Comparison of ENCODE assay signal across 12 cellular contexts in the genomic region with DNA sequence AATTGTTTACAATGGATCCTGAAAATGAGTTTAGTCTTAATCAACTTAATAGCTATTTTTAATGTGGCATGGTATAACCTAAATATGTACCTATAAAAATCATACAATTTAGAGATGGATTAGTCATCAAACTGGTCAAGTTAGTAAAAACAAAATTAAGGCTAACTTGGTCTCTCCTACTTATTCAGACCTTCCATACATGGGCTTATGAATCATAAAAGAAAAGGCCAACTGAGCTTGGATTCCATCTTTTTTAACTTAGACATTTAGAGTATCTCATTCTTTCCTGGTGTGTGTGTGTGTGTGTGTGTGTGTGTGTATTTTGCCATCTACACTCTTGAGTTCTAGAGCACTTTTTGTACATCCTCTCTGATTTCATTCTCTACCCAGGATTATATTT.
"Had no signal": no experiment of that assay in that cellular context is flagged by ENCODE, and none has a peak within 500 bp of the region (broad histone marks: within the 10 kb centered on the region; RNA-seq: fewer than 3 reads in every experiment).

No MANE protein-coding gene starts in this region.

- H3K4me1 ChIP-seq: neural progenitor cell, pancreas had no signal

- H3K4me1 Mint-ChIP-seq: activated naive CD4-positive, alpha-beta T cell treated with anti-CD3 and anti-CD28 coated beads, Interleukin-2, amount 50 U/mL, for 24 hours; stimulated activated naive B cell treated with anti-CD40 and anti-IgM and Interleukin-4, amounts not matched to agents 10 μg/mL and 1 μg/mL and 100 μg/mL, for 72 hours had no signal

- H3K9ac ChIP-seq: neural progenitor cell had no signal

- ATAC-seq: effector memory CD8-positive, alpha-beta T cell; pancreas; stimulated activated naive B cell treated with anti-CD40 and anti-IgM and Interleukin-4, amounts not matched to agents 10 μg/mL and 1 μg/mL and 100 μg/mL, for 72 hours had no signal

- H3K36me3 Mint-ChIP-seq: activated naive CD4-positive, alpha-beta T cell treated with anti-CD3 and anti-CD28 coated beads, Interleukin-2, amount 50 U/mL, for 24 hours; neural progenitor cell; stimulated activated naive B cell treated with anti-CD40 and anti-IgM and Interleukin-4, amounts not matched to agents 10 μg/mL and 1 μg/mL and 100 μg/mL, for 72 hours had no signal

- H3K4me3 ChIP-seq: neural progenitor cell, pancreas, SK-N-MC had no signal

- H2AFZ ChIP-seq: neural progenitor cell had no signal

- H3K27me3 Mint-ChIP-seq: stimulated activated naive B cell treated with anti-CD40 and anti-IgM and Interleukin-4, amounts not matched to agents 10 μg/mL and 1 μg/mL and 100 μg/mL, for 72 hours had no signal

- H3K4me2 ChIP-seq: neural progenitor cell had no signal

- FAIRE-seq: pancreas had no signal

- H3K27ac ChIP-seq: neural progenitor cell, pancreas, SK-N-MC had no signal

- H3K9me3 ChIP-seq: pancreas had no signal

- H3K9me3 Mint-ChIP-seq: activated naive CD4-positive, alpha-beta T cell treated with anti-CD3 and anti-CD28 coated beads, Interleukin-2, amount 50 U/mL, for 24 hours; neural progenitor cell; stimulated activated naive B cell treated with anti-CD40 and anti-IgM and Interleukin-4, amounts not matched to agents 10 μg/mL and 1 μg/mL and 100 μg/mL, for 72 hours had no signal

- H3K36me3 ChIP-seq: neural progenitor cell, pancreas had no signal

- DNase-seq: activated CD4-positive, alpha-beta T cell treated with anti-CD3 and anti-CD28 coated beads, Interleukin-2, amount 50 U/mL, for 1 hour; activated CD4-positive, CD25-positive, alpha-beta regulatory T cell; activated effector memory CD4-positive, alpha-beta T cell treated with Interleukin-2 at 50 U/mL for 16 hours; anterior cingulate cortex; dermis blood vessel endothelial cell; effector memory CD8-positive, alpha-beta T cell; pancreas; stimulated activated CD4-positive, alpha-beta T cell treated with anti-CD3 and anti-CD28 coated beads, Interleukin-2, amount 100 ng/mL, for 48 hours; stimulated activated naive B cell treated with anti-CD40 and anti-IgM and Interleukin-4, amounts not matched to agents 10 μg/mL and 1 μg/mL and 100 μg/mL, for 72 hours had no signal

- H3K27me3 ChIP-seq: neural progenitor cell, pancreas had no signal

- H3K27ac Mint-ChIP-seq: effector memory CD8-positive, alpha-beta T cell; neural progenitor cell; stimulated activated naive B cell treated with anti-CD40 and anti-IgM and Interleukin-4, amounts not matched to agents 10 μg/mL and 1 μg/mL and 100 μg/mL, for 72 hours had no signal

- H3K4me3 Mint-ChIP-seq: activated naive CD4-positive, alpha-beta T cell treated with anti-CD3 and anti-CD28 coated beads, Interleukin-2, amount 50 U/mL, for 24 hours; effector memory CD8-positive, alpha-beta T cell; neural progenitor cell; stimulated activated naive B cell treated with anti-CD40 and anti-IgM and Interleukin-4, amounts not matched to agents 10 μg/mL and 1 μg/mL and 100 μg/mL, for 72 hours had no signal
